Comparison of ENCODE assay signal across 1 cellular context in genomic region chr14:102811254-102811963, GRCh38.
TF ChIP-seq lines count a peak whose summit lies in the region.

No MANE protein-coding gene starts in this region.

TF ChIP-seq in IMR-90, 13 proteins besides CTCF, POLR2A, EP300 and RAD21:
- no peak for TF ChIP-seq USF2 (IDR thresholded peaks at IDR 0.05; ENCODE audit: low read depth, low read length)
- no peak for TF ChIP-seq SMC3 (IDR thresholded peaks at IDR 0.05; ENCODE audit: low read depth, low read length)
- TF ChIP-seq BHLHE40 (IDR thresholded peaks at IDR 0.05; ENCODE audit: low read depth, low read length): no peak
- no peak for TF ChIP-seq CEBPB (IDR thresholded peaks at IDR 0.05; ENCODE audit: low read depth, low read length)
- no peak for TF ChIP-seq CHD1 (IDR thresholded peaks at IDR 0.05; ENCODE audit: low read depth, low read length)
- TF ChIP-seq ELK1 (IDR thresholded peaks at IDR 0.05; ENCODE audit: borderline replicate concordance, low read depth, low read length): no peak
- TF ChIP-seq RFX5 (IDR thresholded peaks at IDR 0.05; ENCODE audit: low read depth, low read length): no peak
- no peak for TF ChIP-seq MAZ (IDR thresholded peaks at IDR 0.05; ENCODE audit: borderline replicate concordance, low read depth, low read length)
- TF ChIP-seq FOS (IDR thresholded peaks at IDR 0.05; ENCODE audit: low read depth, low read length): no peak
- TF ChIP-seq MAFK (IDR thresholded peaks at IDR 0.05; ENCODE audit: low read depth, low read length): no peak
- TF ChIP-seq NFE2L2 (IDR thresholded peaks at IDR 0.05; ENCODE audit: low read depth, low read length): no peak
- no peak for TF ChIP-seq RCOR1 (IDR thresholded peaks at IDR 0.05; ENCODE audit: insufficient replicate concordance, low read length)
- TF ChIP-seq MXI1 (IDR thresholded peaks at IDR 0.05; ENCODE audit: borderline replicate concordance, low read depth, low read length): no peak
